1 cellular context compared by ENCODE assay signal in the genomic region with DNA sequence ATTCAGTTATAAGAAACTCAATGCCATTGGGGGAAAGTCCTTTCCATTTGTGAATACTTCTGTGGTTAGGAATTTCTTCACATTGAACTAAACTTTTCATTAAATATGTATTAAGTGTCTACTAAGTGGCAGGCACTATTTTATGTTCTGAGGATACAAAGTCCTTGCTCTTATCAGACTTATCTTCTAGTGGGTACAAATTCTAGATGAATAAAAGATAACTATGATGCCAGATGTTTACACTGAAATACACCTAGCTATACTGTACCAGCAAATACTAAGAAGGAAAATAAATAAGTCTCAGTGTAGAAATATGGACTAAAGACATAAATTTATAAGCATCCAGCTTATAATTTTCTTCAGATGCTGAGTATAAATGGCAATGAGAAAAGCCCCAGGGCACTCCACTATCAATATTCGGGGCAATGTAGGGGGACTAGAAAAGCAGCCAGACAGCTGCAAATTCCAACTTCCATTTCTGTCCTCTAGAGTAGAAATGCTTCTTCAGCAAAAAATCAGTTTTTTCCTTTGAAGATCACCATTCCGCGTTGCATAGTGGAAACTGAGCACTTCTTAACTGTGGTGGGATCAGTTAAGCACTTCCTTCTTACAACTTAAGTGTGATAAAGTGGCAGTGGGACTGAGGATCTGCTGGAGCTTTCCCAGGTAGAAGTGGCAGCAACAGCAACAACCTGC.
TF ChIP-seq lines count a peak whose summit lies in the region.

No MANE protein-coding gene starts in this region.

TF ChIP-seq in HCT116, 20 proteins besides CTCF, POLR2A, EP300 and RAD21 (continued from another document):
- TF ChIP-seq, protein P1, sequence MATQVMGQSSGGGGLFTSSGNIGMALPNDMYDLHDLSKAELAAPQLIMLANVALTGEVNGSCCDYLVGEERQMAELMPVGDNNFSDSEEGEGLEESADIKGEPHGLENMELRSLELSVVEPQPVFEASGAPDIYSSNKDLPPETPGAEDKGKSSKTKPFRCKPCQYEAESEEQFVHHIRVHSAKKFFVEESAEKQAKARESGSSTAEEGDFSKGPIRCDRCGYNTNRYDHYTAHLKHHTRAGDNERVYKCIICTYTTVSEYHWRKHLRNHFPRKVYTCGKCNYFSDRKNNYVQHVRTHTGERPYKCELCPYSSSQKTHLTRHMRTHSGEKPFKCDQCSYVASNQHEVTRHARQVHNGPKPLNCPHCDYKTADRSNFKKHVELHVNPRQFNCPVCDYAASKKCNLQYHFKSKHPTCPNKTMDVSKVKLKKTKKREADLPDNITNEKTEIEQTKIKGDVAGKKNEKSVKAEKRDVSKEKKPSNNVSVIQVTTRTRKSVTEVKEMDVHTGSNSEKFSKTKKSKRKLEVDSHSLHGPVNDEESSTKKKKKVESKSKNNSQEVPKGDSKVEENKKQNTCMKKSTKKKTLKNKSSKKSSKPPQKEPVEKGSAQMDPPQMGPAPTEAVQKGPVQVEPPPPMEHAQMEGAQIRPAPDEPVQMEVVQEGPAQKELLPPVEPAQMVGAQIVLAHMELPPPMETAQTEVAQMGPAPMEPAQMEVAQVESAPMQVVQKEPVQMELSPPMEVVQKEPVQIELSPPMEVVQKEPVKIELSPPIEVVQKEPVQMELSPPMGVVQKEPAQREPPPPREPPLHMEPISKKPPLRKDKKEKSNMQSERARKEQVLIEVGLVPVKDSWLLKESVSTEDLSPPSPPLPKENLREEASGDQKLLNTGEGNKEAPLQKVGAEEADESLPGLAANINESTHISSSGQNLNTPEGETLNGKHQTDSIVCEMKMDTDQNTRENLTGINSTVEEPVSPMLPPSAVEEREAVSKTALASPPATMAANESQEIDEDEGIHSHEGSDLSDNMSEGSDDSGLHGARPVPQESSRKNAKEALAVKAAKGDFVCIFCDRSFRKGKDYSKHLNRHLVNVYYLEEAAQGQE (IDR thresholded peaks at IDR 0.05; ENCODE audit: low read depth), result no peak
- TF ChIP-seq CEBPB (IDR thresholded peaks at IDR 0.05; ENCODE audit: low read depth) (no peak), FOSL1 (IDR thresholded peaks at IDR 0.05; ENCODE audit: low read depth) (no peak), POLR2AphosphoS5 (IDR thresholded peaks at IDR 0.05; ENCODE audit: low read depth, low read length) (no peak), YY1 (IDR thresholded peaks at IDR 0.05; ENCODE audit: extremely low read depth, insufficient replicate concordance, low read depth, low read length) (no peak), ZFX (IDR thresholded peaks at IDR 0.05) (no peak), EGR1 (IDR thresholded peaks at IDR 0.05; ENCODE audit: low read depth) (no peak), ELF1 (IDR thresholded peaks at IDR 0.05; ENCODE audit: borderline replicate concordance, low read depth) (no peak), SRF (IDR thresholded peaks at IDR 0.05; ENCODE audit: low read depth) (no peak)
